In the genomic region with DNA sequence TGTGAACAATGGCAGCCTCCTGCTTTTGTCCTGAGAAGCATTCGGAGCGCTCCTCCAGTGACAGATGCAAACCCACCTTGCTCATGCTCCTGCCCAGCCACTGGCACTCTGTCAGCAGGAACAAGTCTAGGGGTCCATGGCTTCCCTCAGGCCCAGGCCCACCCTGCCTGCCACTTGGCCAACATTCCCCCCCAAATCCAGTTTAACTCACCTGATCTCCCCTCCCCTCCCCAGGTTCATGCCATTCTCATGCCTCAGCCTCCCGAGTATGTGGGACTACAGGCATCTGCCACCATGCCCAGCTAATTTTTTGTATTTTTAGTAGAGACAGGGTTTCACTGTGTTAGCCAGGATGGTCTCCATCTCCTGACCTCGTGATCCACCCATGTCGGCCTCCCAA, we compare ENCODE assay signal across 6 cellular contexts.
DNase-seq lines count a peak whose midpoint lies in the region; ATAC-seq and TF ChIP-seq lines count a peak whose summit lies in the region.
"Not testable (repeated sequence)": the region's sequence is repeated elsewhere in the genome, so short reads cannot be mapped to it uniquely, and the experiment has no call there.

No MANE protein-coding gene starts in this region.

- not testable (repeated sequence) for H3K4me1 Mint-ChIP-seq in T-helper 17 cell; stimulated activated memory B cell treated with anti-CD40 and anti-IgM and Interleukin-4, amounts not matched to agents 10 μg/mL and 1 μg/mL and 100 μg/mL, for 72 hours

- not testable (repeated sequence) for H3K4me3 ChIP-seq in gastroesophageal sphincter; right cardiac atrium (ENCODE audit: low read length); mucosa of descending colon

- H3K36me3 Mint-ChIP-seq in T-helper 17 cell (ENCODE audit: low read depth); stimulated activated memory B cell treated with anti-CD40 and anti-IgM and Interleukin-4, amounts not matched to agents 10 μg/mL and 1 μg/mL and 100 μg/mL, for 72 hours: not testable (repeated sequence)

- DNase-seq in T-helper 17 cell, right cardiac atrium, mucosa of descending colon: not testable (repeated sequence)
- peak; percentile 80 for DNase-seq in posterior vena cava (ENCODE audit: low spot score)

- not testable (repeated sequence) for TF ChIP-seq EP300 in gastroesophageal sphincter (IDR thresholded peaks at IDR 0.05)

- not testable (repeated sequence) for H3K27me3 ChIP-seq in gastroesophageal sphincter; right cardiac atrium (ENCODE audit: control insufficient read depth, insufficient read depth)

- TF ChIP-seq CTCF in gastroesophageal sphincter (IDR thresholded peaks at IDR 0.05); mucosa of descending colon (IDR thresholded peaks at IDR 0.05): not testable (repeated sequence)

- H3K9me3 ChIP-seq in T-helper 17 cell (ENCODE audit: control insufficient read depth, low read length, poor library complexity, severe bottlenecking); right cardiac atrium (ENCODE audit: control insufficient read depth, low read length): not testable (repeated sequence)
- peaks cover 0 to 50% (median 0%) of the 10 kb centered on the region in 3 donors for H3K9me3 ChIP-seq in gastroesophageal sphincter
- H3K9me3 ChIP-seq in mucosa of descending colon: peaks cover 68% of the 10 kb centered on the region

- ATAC-seq in T-helper 17 cell (peak; percentile 5), gastroesophageal sphincter (peak; percentile 5), right cardiac atrium (peak; percentile 1 to 10), mucosa of descending colon (peak; percentile 6)
- ATAC-seq in stimulated activated memory B cell treated with anti-CD40 and anti-IgM and Interleukin-4, amounts not matched to agents 10 μg/mL and 1 μg/mL and 100 μg/mL, for 72 hours: peak; percentile 1

- 73 to 78% methylated on average over 5 of the region's 5 CpGs for WGBS in gastroesophageal sphincter (ENCODE audit: low coverage in 1 of 2), 2 donors
- WGBS in right cardiac atrium: 75% methylated on average over 5 of the region's 5 CpGs

- not testable (repeated sequence) for H3K27ac Mint-ChIP-seq in T-helper 17 cell; stimulated activated memory B cell treated with anti-CD40 and anti-IgM and Interleukin-4, amounts not matched to agents 10 μg/mL and 1 μg/mL and 100 μg/mL, for 72 hours

- H3K27ac ChIP-seq in gastroesophageal sphincter; right cardiac atrium (ENCODE audit: low read length): not testable (repeated sequence)

- H3K36me3 ChIP-seq in gastroesophageal sphincter; mucosa of descending colon (ENCODE audit: low read depth): not testable (repeated sequence)

- not testable (repeated sequence) for TF ChIP-seq POLR2A in gastroesophageal sphincter (IDR thresholded peaks at IDR 0.05)

- not testable (repeated sequence) for H3K27me3 Mint-ChIP-seq in T-helper 17 cell; stimulated activated memory B cell treated with anti-CD40 and anti-IgM and Interleukin-4, amounts not matched to agents 10 μg/mL and 1 μg/mL and 100 μg/mL, for 72 hours

- not testable (repeated sequence) for H3K9me3 Mint-ChIP-seq in stimulated activated memory B cell treated with anti-CD40 and anti-IgM and Interleukin-4, amounts not matched to agents 10 μg/mL and 1 μg/mL and 100 μg/mL, for 72 hours

- intact Hi-C loops in right cardiac atrium (cut with DNase I); mucosa of descending colon (cut with DNase I, micrococcal nuclease); posterior vena cava (cut with DNase I): not testable (repeated sequence)

- not testable (repeated sequence) for H3K4me3 Mint-ChIP-seq in T-helper 17 cell; stimulated activated memory B cell treated with anti-CD40 and anti-IgM and Interleukin-4, amounts not matched to agents 10 μg/mL and 1 μg/mL and 100 μg/mL, for 72 hours

- not testable (repeated sequence) for H3K4me1 ChIP-seq in gastroesophageal sphincter; right cardiac atrium (ENCODE audit: control insufficient read depth, insufficient read depth, low read length); mucosa of descending colon (ENCODE audit: low read depth)
